8 cellular contexts compared by ENCODE assay signal in genomic region chr16:50806099-50807062, GRCh38.
DNase-seq lines count a peak whose midpoint lies in the region; ATAC-seq, FAIRE-seq and TF ChIP-seq lines count a peak whose summit lies in the region.

No MANE protein-coding gene starts in this region.

- no peaks in the 10 kb centered on the region for H3K9me3 ChIP-seq in HepG2 (ENCODE audit: low read length)

- H3K36me3 ChIP-seq in HepG2 (replicated peaks in 1 of 2; ENCODE audit: control insufficient read depth in 1 of 2, insufficient read depth in 2 of 2, low read length in 2 of 2) = no peaks in the 10 kb centered on the region

- 1% methylated on average over 26 of the region's 26 CpGs for WGBS in HepG2 (ENCODE audit: low lambda C conversion rate)

- TF ChIP-seq POLR2A in HepG2 (IDR thresholded peaks at IDR 0.05; ENCODE audit: insufficient read depth in 1 of 2, low read depth in 2 of 2, low read length in 2 of 2) = no peak

- in situ Hi-C loops in HepG2 (cut with HindIII; ENCODE audit: extremely low pct_ligation_motif_present, low pct_unique_long_range_greater_than_20kb) = loop anchor here (5.0 kb wide), 2 partner anchors 139 to 434 kb away; no protein-coding TSS in a partner anchor

- peak; percentile 81 to 100 (median 97) for TF ChIP-seq CTCF in dorsolateral prefrontal cortex (IDR thresholded peaks at IDR 0.05 in 54 of 56, conservative IDR thresholded peaks at IDR 0.05 in 2 of 56; ENCODE audit: low read depth in 1 of 56, partially characterized antibody in 56 of 56)
- peak; percentile 87 for TF ChIP-seq CTCF in HepG2 (CRISPR knock-in tag; IDR thresholded peaks at IDR 0.05)

- intact Hi-C loops in dorsolateral prefrontal cortex (cut with DNase I) (loop anchor here (1.0 to 10.0 kb wide), 7 partner anchors 29 to 739 kb away; partner anchors contain the start of genes CYLD (in 2 of the 2), HEATR3 (in 1 of the 2) and NKD1 (in 1 of the 2)), HepG2 (cut with micrococcal nuclease; ENCODE audit: unreplicated experiment) (loop anchor here (1.0 to 2.0 kb wide), 6 partner anchors 60 to 432 kb away; no protein-coding TSS in a partner anchor)

- DNase-seq in C1 segment of cervical spinal cord (lab: John Stamatoyannopoulos, UW) (peak; percentile 57 to 98 (median 90)), NCI-H524 treated with DMSO at 0.1 percent for 48 hours (lab: John Stamatoyannopoulos, UW) (peak; percentile 92), dorsolateral prefrontal cortex (peak; percentile 80 to 93 (median 84)), HepG2 (ENCODE audit: low spot score) (peak; percentile 88)
- peak; percentile 83 for DNase-seq in activated CD4-positive, alpha-beta T cell treated with anti-CD3 and anti-CD28 coated beads, Interleukin-2, amount 50 U/mL, for 1 hour
- DNase-seq in stimulated activated CD4-positive, alpha-beta T cell treated with anti-CD3 and anti-CD28 coated beads, Interleukin-4, amount 100 ng/mL, for 24 hours = peak; percentile 89

- H3K4me1 ChIP-seq in HepG2 (ENCODE audit: insufficient read depth, low read length) = peaks cover 39% of the 10 kb centered on the region

- H3K79me2 ChIP-seq in HepG2 (ENCODE audit: insufficient read depth, low read length) = no peaks in the 10 kb centered on the region

- peak; percentile 91 for ATAC-seq in GM19351 (IDR thresholded peaks at IDR 0.05; ENCODE audit: unreplicated experiment)
- peak; percentile 78 for ATAC-seq in HG03469 (IDR thresholded peaks at IDR 0.05; ENCODE audit: unreplicated experiment)
- peak; percentile 82 for ATAC-seq in HepG2

- CTCF ChIA-PET in HepG2 (lab: Yijun Ruan, JAX; ENCODE audit: low intra/inter-chr PET ratio, low total read pairs) = interaction anchor here (0.8 to 2.3 kb wide), 9 partner anchors 25 to 956 kb away, joined by 3 to 20 read pairs (median 9); no protein-coding TSS in a partner anchor

- H3K4me3 ChIP-seq in dorsolateral prefrontal cortex (peak overlapping the region in 56 of 59 donors; percentile 17 to 62 (median 47)), HepG2 (replicated peaks in 1 of 3; ENCODE audit: insufficient read depth in 1 of 3, low read depth in 2 of 3, low read length in 3 of 3) (peak overlapping the region; percentile 24 to 60 (median 39); a peak in 5 of 6 replicates)

- no TSS peak for BruUV-seq in HepG2 (replicated peaks; lab: Mats Ljungman, UMichigan)

- POLR2A ChIA-PET in HepG2 (lab: Yijun Ruan, JAX) = interaction anchor here (0.7 to 1.8 kb wide), 7 partner anchors 65 to 524 kb away, joined by 3 to 12 read pairs (median 4); partner anchors contain the start of gene CYLD

- TF ChIP-seq EP300 in HepG2 (IDR thresholded peaks at IDR 0.05; ENCODE audit: low read depth in 2 of 2, low read length in 2 of 2) = no peak
- no peak for TF ChIP-seq EP300 in HepG2 (CRISPR knock-in tag; IDR thresholded peaks at IDR 0.05; ENCODE audit: borderline replicate concordance)

- H2AFZ ChIP-seq in HepG2 (ENCODE audit: low read length) = peak overlapping the region; percentile 87

- H3K27ac ChIP-seq in dorsolateral prefrontal cortex (peak overlapping the region; percentile 69 to 96 (median 92)), HepG2 (ENCODE audit: extremely low read length, insufficient read depth, low read length) (peak overlapping the region; percentile 6)

- H3K27me3 ChIP-seq in dorsolateral prefrontal cortex = no peaks in the 10 kb centered on the region
- H3K27me3 ChIP-seq in HepG2 (ENCODE audit: control insufficient read depth in 1 of 2, insufficient read depth in 2 of 2, low read length in 2 of 2) = no peaks in the 10 kb centered on the region

- no peak overlapping the region for H3K9ac ChIP-seq in HepG2 (ENCODE audit: insufficient read depth, low read depth, low read length)

- H4K20me1 ChIP-seq in HepG2 (ENCODE audit: insufficient read depth, low read length) = no peaks in the 10 kb centered on the region

- FAIRE-seq in HepG2 (lab: Jason Lieb, UNC) = peak; percentile 96

- TF ChIP-seq RAD21 in HepG2 (CRISPR knock-in tag; IDR thresholded peaks at IDR 0.05) = peak; percentile 81

- H3K4me2 ChIP-seq in HepG2 (ENCODE audit: low read depth, low read length) = peak overlapping the region; percentile 91

TF ChIP-seq in HepG2, 621 proteins besides CTCF, POLR2A, EP300 and RAD21 (continues in another document):
- no peak for TF ChIP-seq HOXA7 (CRISPR knock-in tag; IDR thresholded peaks at IDR 0.05)
- peak; percentile 23; the same call in 1 of the 2 replicates for TF ChIP-seq FOXP4 (CRISPR knock-in tag; IDR thresholded peaks at IDR 0.05)
- TF ChIP-seq SAFB2 (CRISPR knock-in tag; IDR thresholded peaks at IDR 0.05; ENCODE audit: borderline replicate concordance, low read depth) = no peak
- no peak for TF ChIP-seq USF2 (IDR thresholded peaks at IDR 0.05; ENCODE audit: low read depth, low read length)
- TF ChIP-seq USF2 (CRISPR knock-in tag; IDR thresholded peaks at IDR 0.05; ENCODE audit: borderline replicate concordance) = no peak
- no peak for TF ChIP-seq JARID2 (CRISPR knock-in tag; IDR thresholded peaks at IDR 0.05; ENCODE audit: insufficient replicate concordance)
- peak; percentile 54; the same call in 1 of the 2 replicates for TF ChIP-seq ZSCAN22 (CRISPR knock-in tag; IDR thresholded peaks at IDR 0.05)
- TF ChIP-seq HOXA5 (CRISPR knock-in tag; IDR thresholded peaks at IDR 0.05) = no peak
- peak; percentile 57; the same call in 1 of the 2 replicates for TF ChIP-seq ZFX (CRISPR knock-in tag; IDR thresholded peaks at IDR 0.05; ENCODE audit: low read depth)
- TF ChIP-seq ZNF687 (CRISPR knock-in tag; IDR thresholded peaks at IDR 0.05) = no peak
- no peak; the same call in 1 of the 2 replicates for TF ChIP-seq ZNF205 (CRISPR knock-in tag; IDR thresholded peaks at IDR 0.05)
- TF ChIP-seq ZFY (CRISPR knock-in tag; IDR thresholded peaks at IDR 0.05) = peak; percentile 18; the same call in 1 of the 2 replicates
- no peak for TF ChIP-seq TEF (CRISPR knock-in tag; IDR thresholded peaks at IDR 0.05)

Comparison
In these comparisons a context has a peak if more than half of its experiments do, and no peak if none do; other contexts are left out.
1. Peak in every context shown above with its lines: DNase-seq, ATAC-seq, H3K4me3 ChIP-seq and H3K27ac ChIP-seq.